Comparison of ENCODE assay signal across 11 cellular contexts in the genomic region with DNA sequence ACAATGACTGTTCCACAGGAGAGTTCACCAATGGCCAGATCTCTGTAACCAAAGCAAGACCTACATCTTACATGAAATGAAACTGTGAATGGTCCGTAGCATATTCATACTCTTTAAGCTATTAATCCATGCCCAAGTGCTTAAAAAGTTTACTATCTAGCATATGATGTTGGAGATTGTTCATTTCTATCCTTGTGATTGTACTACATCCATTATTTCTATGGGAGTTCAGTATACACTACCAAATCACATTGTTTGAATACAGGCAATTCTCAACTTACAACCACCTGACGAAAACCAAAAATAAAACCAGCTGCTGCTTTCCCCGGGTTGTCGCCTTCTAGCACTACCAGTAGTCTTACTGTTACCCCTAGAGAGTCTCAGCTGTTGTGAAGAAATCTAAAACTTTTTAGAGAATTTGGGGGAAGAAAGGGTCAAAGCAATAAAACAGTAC. TPM values are rescaled to one million over a fixed set of nuclear protein-coding genes. Genes with fewer than 3 reads are reported as not detected.
A peak's percentile ranks its signal among the peaks of the same experiment; 100 is the strongest.
DNase-seq lines count a peak whose midpoint lies in the region; ATAC-seq lines count a peak whose summit lies in the region.
"Had no signal": no experiment of that assay in that cellular context is flagged by ENCODE, and none has a peak within 500 bp of the region (broad histone marks: within the 10 kb centered on the region; RNA-seq: fewer than 3 reads in every experiment).

No MANE protein-coding gene starts in this region.

- H3K36me3 ChIP-seq in muscle layer of duodenum (ENCODE audit: control insufficient read depth in 1 of 2, insufficient read depth in 2 of 2, low read length in 2 of 2): peaks cover 0 to 5% of the 10 kb centered on the region in 2 donors

- H3K27ac ChIP-seq in muscle layer of duodenum (ENCODE audit: low read length): peak overlapping the region; percentile 1

- H3K4me3 ChIP-seq in muscle layer of duodenum (ENCODE audit: low read depth in 1 of 2, low read length in 2 of 2): no peak overlapping the region

- ATAC-seq in GM18858 (IDR thresholded peaks at IDR 0.05; ENCODE audit: unreplicated experiment) (peak; percentile 53), GM21619 (IDR thresholded peaks at IDR 0.05; ENCODE audit: unreplicated experiment) (peak; percentile 59), HG03520 (IDR thresholded peaks at IDR 0.05; ENCODE audit: unreplicated experiment) (peak; percentile 58)

- H3K9me3 ChIP-seq in muscle layer of duodenum (ENCODE audit: control insufficient read depth in 1 of 2, low read length in 2 of 2): no peaks in the 10 kb centered on the region

- H3K27me3 ChIP-seq in muscle layer of duodenum (ENCODE audit: low read depth, low read length): no peaks in the 10 kb centered on the region

- peaks cover 4 to 5% of the 10 kb centered on the region in 2 donors for H3K4me1 ChIP-seq in muscle layer of duodenum (ENCODE audit: control insufficient read depth in 1 of 2, insufficient read depth in 2 of 2, low read length in 2 of 2)

- DNase-seq in dedifferentiated amniotic fluid mesenchymal stem cell (ENCODE audit: extremely low spot score) (no peak), mesenteric fat pad (ENCODE audit: low spot score) (no peak), globus pallidus (ENCODE audit: low spot score) (no peak), medulla oblongata (ENCODE audit: extremely low spot score) (no peak)
- DNase-seq: activated CD8-positive, alpha-beta memory T cell treated with anti-CD3 and anti-CD28 coated beads, Interleukin-2, amount 50 U/mL, for 4 hours; NCI-H446; substantia nigra had no signal

RNA-seq across cellular contexts. Expression of gene HIVEP2, which starts 37.9 kb away (rescaled TPM):
- total RNA-seq in mesenteric fat pad: 13.2 TPM
